In genomic region chr2:37746883-37747282, GRCh38 we compare ENCODE assay signal across 22 cellular contexts.
"Had no signal": no experiment of that assay in that cellular context is flagged by ENCODE, and none has a peak within 500 bp of the region (broad histone marks: within the 10 kb centered on the region; RNA-seq: fewer than 3 reads in every experiment).

No MANE protein-coding gene starts in this region.

- H3K27ac ChIP-seq: coronary artery, dorsolateral prefrontal cortex, esophagus muscularis mucosa, foreskin keratinocyte, gastroesophageal sphincter, heart left ventricle, hepatocyte, left lung, lower lobe of right lung had no signal

- H3K4me3 Mint-ChIP-seq: immature natural killer cell; naive thymus-derived CD4-positive, alpha-beta T cell had no signal

- H3K4me1 Mint-ChIP-seq: immature natural killer cell had no signal

- H3K4me2 ChIP-seq: hepatocyte had no signal

- H3K9me3 ChIP-seq: esophagus muscularis mucosa, gastroesophageal sphincter, heart left ventricle, left lung, lower lobe of right lung had no signal

- H3K36me3 Mint-ChIP-seq: naive thymus-derived CD4-positive, alpha-beta T cell had no signal

- H3K27me3 Mint-ChIP-seq: naive thymus-derived CD4-positive, alpha-beta T cell had no signal

- H3K4me1 ChIP-seq: esophagus muscularis mucosa, foreskin keratinocyte, gastroesophageal sphincter, lower lobe of right lung had no signal

- DNase-seq: dermis blood vessel endothelial cell; dorsolateral prefrontal cortex; effector CD4-positive, alpha-beta T cell; effector memory CD4-positive, alpha-beta T cell; foreskin keratinocyte; heart left ventricle; hypothalamus; immature natural killer cell; islet precursor cell; kidney; kidney glomerular epithelial cell; left colon; left lung; left ventricle myocardium superior; lower lobe of right lung; mesenchymal stem cell; midbrain; naive thymus-derived CD4-positive, alpha-beta T cell had no signal

- H3K36me3 ChIP-seq: esophagus muscularis mucosa, gastroesophageal sphincter, heart left ventricle, left lung, lower lobe of right lung had no signal

- ATAC-seq: foreskin keratinocyte; gastroesophageal sphincter; heart left ventricle; left colon; left lung; left ventricle myocardium superior; lower lobe of right lung; naive thymus-derived CD4-positive, alpha-beta T cell had no signal

- H3K4me3 ChIP-seq: coronary artery, dorsolateral prefrontal cortex, esophagus muscularis mucosa, gastroesophageal sphincter, heart left ventricle, hepatocyte, left lung, lower lobe of right lung had no signal

- H3K27me3 ChIP-seq: dorsolateral prefrontal cortex, esophagus muscularis mucosa, foreskin keratinocyte, gastroesophageal sphincter, heart left ventricle, hepatocyte, left lung had no signal
